In the genomic region with DNA sequence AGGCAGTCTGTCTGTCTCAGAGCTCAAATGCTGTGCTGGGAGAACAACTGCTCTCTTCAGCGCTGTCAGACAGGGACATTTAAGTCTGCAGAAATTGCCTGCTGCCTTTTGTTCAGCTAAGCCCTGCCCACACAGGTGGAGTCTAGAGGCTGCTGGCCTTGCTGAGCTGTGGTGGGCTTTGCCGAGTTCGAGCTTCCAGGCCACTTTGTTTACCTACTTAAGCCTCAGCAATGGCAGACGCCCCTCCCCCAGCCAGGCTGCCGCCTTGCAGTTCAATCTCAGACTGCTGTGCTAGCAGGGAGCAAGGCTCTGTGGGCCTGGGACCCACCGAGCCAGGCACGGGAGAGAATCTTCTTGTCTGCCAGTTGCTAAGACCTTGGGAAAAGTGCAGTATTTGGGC, we compare ENCODE assay signal across 25 cellular contexts. TPM values are rescaled to one million over a fixed set of nuclear protein-coding genes. Genes with fewer than 3 reads are reported as not detected.
DNase-seq lines count a peak whose midpoint lies in the region; ATAC-seq, FAIRE-seq and TF ChIP-seq lines count a peak whose summit lies in the region.
"Had no signal": no experiment of that assay in that cellular context is flagged by ENCODE, and none has a peak within 500 bp of the region (broad histone marks: within the 10 kb centered on the region; RNA-seq: fewer than 3 reads in every experiment).

No MANE protein-coding gene starts in this region.

- ATAC-seq in GM23338 (no peak), HG02938 (IDR thresholded peaks at IDR 0.05; ENCODE audit: unreplicated experiment) (no peak), GM21390 (IDR thresholded peaks at IDR 0.05; ENCODE audit: unreplicated experiment) (no peak)
- ATAC-seq: A549, HCT116 had no signal

- peaks cover 9% of the 10 kb centered on the region for H3K9me3 Mint-ChIP-seq in GM23338

- no peaks in the 10 kb centered on the region for H3F3A ChIP-seq in GM23338 (replicated peaks; ENCODE audit: low read depth)

- DNase-seq in ELF-1 (ENCODE audit: low read depth, low spot score) (peak; percentile 19), Karpas-422 (peak; percentile 12), WERI-Rb-1 (peak; percentile 61), kidney (peak; percentile 65), GM23338 (ENCODE audit: low spot score) (no peak)
- DNase-seq: 8988T; ACHN; AML-193; BE2C; CD4-positive, alpha-beta T cell; CD8-positive, alpha-beta memory T cell; DMS 273 treated with DMSO at 0.1 percent for 48 hours; DMS79; EL; GF-D8; GM23248; H9 had no signal

- no peak for FAIRE-seq in kidney (lab: Jason Lieb, UNC)
- FAIRE-seq: A549, D721Med, GM12892 had no signal

- no peaks in the 10 kb centered on the region for H3K4me1 Mint-ChIP-seq in GM23338
- H3K4me1 Mint-ChIP-seq: CD8-positive, alpha-beta memory T cell; H9 had no signal

- TF ChIP-seq CTCF in WERI-Rb-1 (IDR thresholded peaks at IDR 0.05; ENCODE audit: low read depth, low read length) = no peak
- no peak for TF ChIP-seq CTCF in kidney (IDR thresholded peaks at IDR 0.05; ENCODE audit: borderline replicate concordance, extremely low read depth, insufficient read depth)
- no peak for TF ChIP-seq CTCF in GM23338 (conservative IDR thresholded peaks at IDR 0.05; ENCODE audit: low read depth in 2 of 2)

- H3K4me3 Mint-ChIP-seq in GM23338 = no peak overlapping the region
- H3K4me3 Mint-ChIP-seq: CD14-positive monocyte; CD4-positive, alpha-beta T cell; CD8-positive, alpha-beta memory T cell; H9 had no signal

- H3K4me3 ChIP-seq in Karpas-422 (ENCODE audit: low read length) (no peak overlapping the region), WERI-Rb-1 (ENCODE audit: low read depth, low read length) (no peak overlapping the region), kidney (ENCODE audit: low read length in 2 of 2) (no peak overlapping the region), GM23338 (no peak overlapping the region)
- H3K4me3 ChIP-seq: A549; BLaER1 treated with 17β-estradiol and CSF1 and Interleukin-3, amounts not matched to agents 10 nM and 100 nM; GM23248 had no signal

- no peaks in the 10 kb centered on the region for H3K9me3 ChIP-seq in Karpas-422 (ENCODE audit: low read length)
- H3K9me3 ChIP-seq in WERI-Rb-1 (ENCODE audit: severe bottlenecking) = peaks cover 2% of the 10 kb centered on the region
- no peaks in the 10 kb centered on the region for H3K9me3 ChIP-seq in kidney (ENCODE audit: control insufficient read depth in 1 of 2, low read length in 2 of 2)
- H3K9me3 ChIP-seq: A549, BE2C had no signal

- H3K27me3 ChIP-seq in Karpas-422 (ENCODE audit: low read length) = no peaks in the 10 kb centered on the region
- no peaks in the 10 kb centered on the region for H3K27me3 ChIP-seq in WERI-Rb-1 (ENCODE audit: insufficient read depth, low read depth, severe bottlenecking)
- no peaks in the 10 kb centered on the region for H3K27me3 ChIP-seq in GM23338 (ENCODE audit: insufficient read depth)
- H3K27me3 ChIP-seq: BE2C; BLaER1 treated with 17β-estradiol and CSF1 and Interleukin-3, amounts not matched to agents 10 nM and 100 nM had no signal

- H3K4me2 ChIP-seq in Karpas-422 (ENCODE audit: low read depth, low read length, poor library complexity, severe bottlenecking) (no peak overlapping the region), GM23338 (no peak overlapping the region)
- H3K4me2 ChIP-seq: A549; BLaER1 treated with 17β-estradiol and CSF1 and Interleukin-3, amounts not matched to agents 10 nM and 100 nM had no signal

- no peak overlapping the region for H3K27ac Mint-ChIP-seq in GM23338
- H3K27ac Mint-ChIP-seq: CD14-positive monocyte; CD4-positive, alpha-beta T cell; CD8-positive, alpha-beta memory T cell; H9 had no signal

- H3K27me3 Mint-ChIP-seq in GM23338 (ENCODE audit: insufficient read depth, low read depth, poor library complexity) = peaks cover 2% of the 10 kb centered on the region
- H3K27me3 Mint-ChIP-seq: CD4-positive, alpha-beta T cell; CD8-positive, alpha-beta memory T cell had no signal

- H3K4me1 ChIP-seq in Karpas-422 (ENCODE audit: low read length) (no peaks in the 10 kb centered on the region), kidney (ENCODE audit: control insufficient read depth in 1 of 2, insufficient read depth in 1 of 2, low read depth in 1 of 2, low read length in 2 of 2) (no peaks in the 10 kb centered on the region), GM23338 (ENCODE audit: insufficient read depth) (no peaks in the 10 kb centered on the region)
- H3K4me1 ChIP-seq: A549; BE2C; BLaER1 treated with 17β-estradiol and CSF1 and Interleukin-3, amounts not matched to agents 10 nM and 100 nM had no signal

- peaks cover 19% of the 10 kb centered on the region for H3K36me3 Mint-ChIP-seq in GM23338 (ENCODE audit: low read depth)

- H3K9ac ChIP-seq in Karpas-422 (ENCODE audit: low read length) = no peak overlapping the region
- H3K9ac ChIP-seq in kidney (ENCODE audit: low read length in 2 of 2) = no peak overlapping the region
- H3K9ac ChIP-seq: BLaER1 treated with 17β-estradiol and CSF1 and Interleukin-3, amounts not matched to agents 10 nM and 100 nM; GM23248 had no signal

- H4K20me1 ChIP-seq in Karpas-422 (ENCODE audit: insufficient read depth, low read depth, low read length) (no peaks in the 10 kb centered on the region), GM23338 (replicated peaks; ENCODE audit: insufficient read depth) (no peaks in the 10 kb centered on the region)
- H4K20me1 ChIP-seq: BLaER1 treated with 17β-estradiol and CSF1 and Interleukin-3, amounts not matched to agents 10 nM and 100 nM had no signal

- no peaks in the 10 kb centered on the region for H3K36me3 ChIP-seq in Karpas-422 (ENCODE audit: insufficient read depth, low read length)
- H3K36me3 ChIP-seq in WERI-Rb-1 = 0 out of 2 replicates have a peak, but pooled peaks cover 3% of the 10 kb centered on the region
- peaks cover 13 to 30% of the 10 kb centered on the region in 2 donors for H3K36me3 ChIP-seq in kidney (ENCODE audit: control insufficient read depth in 1 of 2, insufficient read depth in 2 of 2, low read length in 2 of 2)
- H3K36me3 ChIP-seq in GM23338 (ENCODE audit: insufficient read depth) = no peaks in the 10 kb centered on the region
- H3K36me3 ChIP-seq: BE2C had no signal

- intact Hi-C loops in kidney (cut with DNase I) = no loop called here

- H2AFZ ChIP-seq in Karpas-422 (ENCODE audit: low read length) = no peak overlapping the region
- no peak overlapping the region for H2AFZ ChIP-seq in GM23338
- H2AFZ ChIP-seq: GM23248 had no signal

- H3K9me2 ChIP-seq in Karpas-422 (replicated peaks; ENCODE audit: insufficient read depth, low read length) (no peaks in the 10 kb centered on the region), GM23338 (ENCODE audit: insufficient read depth) (no peaks in the 10 kb centered on the region)

- no peak overlapping the region for H3K27ac ChIP-seq in Karpas-422 (ENCODE audit: low read length)
- no peak overlapping the region; the same call in 1 of the 2 replicates for H3K27ac ChIP-seq in WERI-Rb-1
- H3K27ac ChIP-seq in kidney (ENCODE audit: low read depth in 2 of 2, low read length in 2 of 2) = no peak overlapping the region
- H3K27ac ChIP-seq in GM23338 (ENCODE audit: low read depth) = no peak overlapping the region
- H3K27ac ChIP-seq: A549; BLaER1 treated with 17β-estradiol and CSF1 and Interleukin-3, amounts not matched to agents 10 nM and 100 nM; GM23248 had no signal

- H3K79me2 ChIP-seq in Karpas-422 (ENCODE audit: low read length) = no peaks in the 10 kb centered on the region
- no peaks in the 10 kb centered on the region for H3K79me2 ChIP-seq in GM23338 (replicated peaks; ENCODE audit: insufficient read depth)

TF ChIP-seq in GM23338, 12 proteins besides CTCF, POLR2A, EP300 and RAD21 (continues in another document):
- TF ChIP-seq ZNF331 (CRISPR knock-in tag; IDR thresholded peaks at IDR 0.05; ENCODE audit: low read depth) (no peak), ZNF114 (CRISPR knock-in tag; IDR thresholded peaks at IDR 0.05) (no peak), ETS1 (IDR thresholded peaks at IDR 0.05) (no peak)

RNA-seq across cellular contexts. Expression of gene RPP14, which starts 25.0 kb away (rescaled TPM):
- 7.5 and 7.6 TPM in 2 replicates for total RNA-seq in Karpas-422 (2014; rRNA removed; shearing (Covaris generic); ENCODE audit: low replicate concordance)
- 14.9 TPM for total RNA-seq in kidney
- polyA plus RNA-seq in kidney (ENCODE audit: insufficient read depth, low read depth, low replicate concordance) (12.0 TPM), GM23338 (2016; fragmentation: Nextera tagmentation; extraction: Ambion mirVana) (10.5 and 11.7 TPM in 2 replicates)
- total RNA-seq in GM23338 (2014; rRNA removed; shearing (Covaris generic)) = 14.4 and 18.6 TPM in 2 replicates

RNA-seq across cellular contexts. Expression of gene HTD2, which starts 25.3 kb away (rescaled TPM):
- total RNA-seq in Karpas-422 (2014; rRNA removed; shearing (Covaris generic); ENCODE audit: low replicate concordance) = 5.4 and 19.9 TPM in 2 replicates
- 7.8 TPM for total RNA-seq in kidney
- polyA plus RNA-seq in kidney (ENCODE audit: insufficient read depth, low read depth, low replicate concordance) (6.4 TPM), GM23338 (2016; fragmentation: Nextera tagmentation; extraction: Ambion mirVana) (22.0 and 24.2 TPM in 2 replicates)
- total RNA-seq in GM23338 (2014; rRNA removed; shearing (Covaris generic)) = 8.7 and 19.3 TPM in 2 replicates

RNA-seq across cellular contexts. Expression of gene ABHD6, which starts 43.5 kb away (rescaled TPM):
- total RNA-seq in Karpas-422 (2014; rRNA removed; shearing (Covaris generic); ENCODE audit: low replicate concordance) = 11.8 and 12.2 TPM in 2 replicates
- 10.2 TPM for total RNA-seq in kidney
- polyA plus RNA-seq in kidney (ENCODE audit: insufficient read depth, low read depth, low replicate concordance) = 21.4 TPM
- total RNA-seq in GM23338 (2014; rRNA removed; shearing (Covaris generic)) = 5.5 and 6.5 TPM in 2 replicates
- 3.7 TPM in 2 replicates for polyA plus RNA-seq in GM23338 (2016; fragmentation: Nextera tagmentation; extraction: Ambion mirVana)

RNA-seq across cellular contexts. Expression of gene PXK, which starts 51.6 kb away (rescaled TPM):
- 222 and 353 TPM in 2 replicates for total RNA-seq in Karpas-422 (2014; rRNA removed; shearing (Covaris generic); ENCODE audit: low replicate concordance)
- 24.8 TPM for total RNA-seq in kidney
- polyA plus RNA-seq in kidney (ENCODE audit: insufficient read depth, low read depth, low replicate concordance) (21.6 TPM), GM23338 (2016; fragmentation: Nextera tagmentation; extraction: Ambion mirVana) (6.4 and 7.0 TPM in 2 replicates)
- 6.5 and 9.1 TPM in 2 replicates for total RNA-seq in GM23338 (2014; rRNA removed; shearing (Covaris generic))
